Comparison of ENCODE assay signal across 2 cellular contexts in the genomic region with DNA sequence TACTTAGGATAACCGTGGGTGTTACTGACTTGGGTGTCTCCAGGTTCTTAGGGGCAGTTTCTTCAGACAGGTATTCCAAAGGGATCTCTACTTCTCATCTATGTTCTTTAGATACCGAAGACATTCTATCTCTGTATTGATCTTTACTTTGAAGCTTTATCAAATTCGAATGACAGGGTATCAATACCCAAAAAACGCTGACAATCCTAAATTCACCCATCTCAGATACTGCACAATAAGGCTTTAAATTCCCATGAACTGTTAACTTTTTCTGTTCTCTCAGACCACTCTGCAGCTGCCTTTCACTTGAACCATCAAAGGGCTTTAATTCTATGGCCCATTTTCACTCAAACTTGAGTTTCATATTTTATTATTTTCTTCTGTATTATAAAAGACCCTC.
A peak's percentile ranks its signal among the peaks of the same experiment; 100 is the strongest.
TF ChIP-seq lines count a peak whose summit lies in the region.

No MANE protein-coding gene starts in this region.

TF ChIP-seq in HepG2, 621 proteins besides CTCF, POLR2A, EP300 and RAD21:
- TF ChIP-seq MAFF (IDR thresholded peaks at IDR 0.05; ENCODE audit: low read depth, low read length) = peak; percentile 89
- TF ChIP-seq ARNT2 (CRISPR knock-in tag; IDR thresholded peaks at IDR 0.05; ENCODE audit: low read depth) = no peak
- peak; percentile 77 to 88 for TF ChIP-seq MAFK (conservative IDR thresholded peaks at IDR 0.05 in 1 of 2, IDR thresholded peaks at IDR 0.05 in 1 of 2; ENCODE audit: low read length in 2 of 2)

TF ChIP-seq in K562, 482 proteins besides CTCF, POLR2A, EP300 and RAD21:
- TF ChIP-seq POLR2G (IDR thresholded peaks at IDR 0.05; ENCODE audit: low read depth, low read length) = no peak
- peak; percentile 65 for TF ChIP-seq MAFF (IDR thresholded peaks at IDR 0.05; ENCODE audit: low read length)
- peak; percentile 94 for TF ChIP-seq ZNF316 (IDR thresholded peaks at IDR 0.05)
- no peak for TF ChIP-seq ZNF785 (CRISPR knock-in tag; IDR thresholded peaks at IDR 0.05)
- no peak for TF ChIP-seq SNIP1 (IDR thresholded peaks at IDR 0.05; ENCODE audit: low read depth)
- TF ChIP-seq C11orf30 (IDR thresholded peaks at IDR 0.05; ENCODE audit: low read depth) = peak; percentile 84
- TF ChIP-seq MAFG (tag; conservative IDR thresholded peaks at IDR 0.05) = peak; percentile 65
- peak; percentile 59; the same call in 1 of the 2 replicates for TF ChIP-seq MAFK (IDR thresholded peaks at IDR 0.05; ENCODE audit: low read length)
